Comparison of ENCODE assay signal across 2 cellular contexts in the genomic region with DNA sequence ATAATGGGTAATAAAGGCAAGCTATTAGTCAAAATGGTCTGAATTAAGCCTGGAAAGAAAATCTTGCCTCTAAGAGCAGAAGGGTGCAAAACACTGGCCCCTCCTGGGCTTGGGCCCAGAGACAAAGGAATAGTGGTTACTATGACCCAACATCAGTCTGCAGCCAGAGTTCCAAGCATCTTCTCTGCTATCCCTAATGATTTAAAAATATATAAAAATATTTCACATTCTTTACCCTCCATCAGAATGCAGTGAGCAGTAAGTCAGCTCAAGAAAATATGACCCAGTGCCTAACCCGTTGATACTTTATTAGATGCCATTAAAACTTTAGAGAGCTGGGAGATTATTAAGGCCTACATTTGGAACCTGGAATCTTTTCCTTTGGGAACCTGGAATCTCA.
TF ChIP-seq lines count a peak whose summit lies in the region.

No MANE protein-coding gene starts in this region.

TF ChIP-seq in SK-N-SH treated with all-trans-retinoic acid at 6 μM for 48 hours, 23 proteins besides CTCF, POLR2A, EP300 and RAD21 (continued from another document):
- TF ChIP-seq PATZ1 (CRISPR knock-in tag; IDR thresholded peaks at IDR 0.05; ENCODE audit: borderline replicate concordance): no peak
- no peak for TF ChIP-seq TOX (CRISPR knock-in tag; IDR thresholded peaks at IDR 0.05; ENCODE audit: borderline replicate concordance)
- no peak for TF ChIP-seq ZNF8 (CRISPR knock-in tag; IDR thresholded peaks at IDR 0.05)
- no peak for TF ChIP-seq CSDC2 (CRISPR knock-in tag; IDR thresholded peaks at IDR 0.05)
- no peak for TF ChIP-seq ZNF70 (CRISPR knock-in tag; IDR thresholded peaks at IDR 0.05)
- no peak for TF ChIP-seq ZFP30 (CRISPR knock-in tag; IDR thresholded peaks at IDR 0.05)
- no peak for TF ChIP-seq CREB5 (CRISPR knock-in tag; IDR thresholded peaks at IDR 0.05; ENCODE audit: low read depth)
- no peak for TF ChIP-seq TSHZ2 (CRISPR knock-in tag; IDR thresholded peaks at IDR 0.05)
- TF ChIP-seq OSR1 (CRISPR knock-in tag; IDR thresholded peaks at IDR 0.05): no peak
- TF ChIP-seq ARNTL (CRISPR knock-in tag; IDR thresholded peaks at IDR 0.05; ENCODE audit: borderline replicate concordance, low read depth): no peak
- TF ChIP-seq GLIS3 (CRISPR knock-in tag; IDR thresholded peaks at IDR 0.05): no peak
- no peak for TF ChIP-seq ZFP3 (CRISPR knock-in tag; IDR thresholded peaks at IDR 0.05)

TF ChIP-seq in SK-N-SH, 30 proteins besides CTCF, POLR2A, EP300 and RAD21 (continued from another document):
- TF ChIP-seq IRF3 (IDR thresholded peaks at IDR 0.05; ENCODE audit: low read depth, low read length): no peak
- no peak for TF ChIP-seq JUND (IDR thresholded peaks at IDR 0.05)
- TF ChIP-seq ELF1 (IDR thresholded peaks at IDR 0.05): no peak
- TF ChIP-seq EZH2phosphoT487 (IDR thresholded peaks at IDR 0.05; ENCODE audit: borderline replicate concordance, low read depth): no peak
- TF ChIP-seq, protein P1, sequence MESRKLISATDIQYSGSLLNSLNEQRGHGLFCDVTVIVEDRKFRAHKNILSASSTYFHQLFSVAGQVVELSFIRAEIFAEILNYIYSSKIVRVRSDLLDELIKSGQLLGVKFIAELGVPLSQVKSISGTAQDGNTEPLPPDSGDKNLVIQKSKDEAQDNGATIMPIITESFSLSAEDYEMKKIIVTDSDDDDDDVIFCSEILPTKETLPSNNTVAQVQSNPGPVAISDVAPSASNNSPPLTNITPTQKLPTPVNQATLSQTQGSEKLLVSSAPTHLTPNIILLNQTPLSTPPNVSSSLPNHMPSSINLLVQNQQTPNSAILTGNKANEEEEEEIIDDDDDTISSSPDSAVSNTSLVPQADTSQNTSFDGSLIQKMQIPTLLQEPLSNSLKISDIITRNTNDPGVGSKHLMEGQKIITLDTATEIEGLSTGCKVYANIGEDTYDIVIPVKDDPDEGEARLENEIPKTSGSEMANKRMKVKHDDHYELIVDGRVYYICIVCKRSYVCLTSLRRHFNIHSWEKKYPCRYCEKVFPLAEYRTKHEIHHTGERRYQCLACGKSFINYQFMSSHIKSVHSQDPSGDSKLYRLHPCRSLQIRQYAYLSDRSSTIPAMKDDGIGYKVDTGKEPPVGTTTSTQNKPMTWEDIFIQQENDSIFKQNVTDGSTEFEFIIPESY (IDR thresholded peaks at IDR 0.05; ENCODE audit: borderline replicate concordance, low read depth): no peak
- no peak for TF ChIP-seq TEAD4 (IDR thresholded peaks at IDR 0.05; ENCODE audit: borderline replicate concordance, insufficient read depth)
- TF ChIP-seq NRF1 (IDR thresholded peaks at IDR 0.05; ENCODE audit: low read depth, low read length): no peak
- TF ChIP-seq TAF1 (IDR thresholded peaks at IDR 0.05; ENCODE audit: borderline replicate concordance, low read depth, low read length): no peak
